8 cellular contexts compared by ENCODE assay signal in genomic region chr18:9335255-9336045, GRCh38. TPM values are rescaled to one million over a fixed set of nuclear protein-coding genes. Genes with fewer than 3 reads are reported as not detected.
A peak's percentile ranks its signal among the peaks of the same experiment; 100 is the strongest.
DNase-seq lines count a peak whose midpoint lies in the region; ATAC-seq and TF ChIP-seq lines count a peak whose summit lies in the region.

No MANE protein-coding gene starts in this region.

- H3K79me2 ChIP-seq in osteoblast (ENCODE audit: insufficient read depth, low read length): peaks cover 38% of the 10 kb centered on the region

- CTCF ChIA-PET in Panc1 (lab: Charles Lee): interaction anchor here (0.9 kb wide), 1 partner anchor 181 kb away, joined by 3 read pairs; no protein-coding TSS in a partner anchor

- ATAC-seq in Panc1 (no peak), HG03432 (IDR thresholded peaks at IDR 0.05; ENCODE audit: unreplicated experiment) (no peak)

- in situ Hi-C loops in Panc1 (cut with HindIII; ENCODE audit: low pct_unique_long_range_greater_than_20kb, low sequenced_read_pairs): no loop called here

- H3K27me3 ChIP-seq in Panc1 (ENCODE audit: control insufficient read depth, insufficient read depth, low read length) (no peaks in the 10 kb centered on the region), osteoblast (ENCODE audit: insufficient read depth, low read length) (no peaks in the 10 kb centered on the region)

- TF ChIP-seq CTCF in Panc1 (IDR thresholded peaks at IDR 0.05): no peak
- no peak for TF ChIP-seq CTCF in osteoblast (IDR thresholded peaks at IDR 0.05; ENCODE audit: extremely low read depth, low read depth, low read length)

- BruUV-seq in Panc1 (replicated peaks; lab: Mats Ljungman, UMichigan): TSS peak; percentile 65

- POLR2A ChIA-PET in Panc1 (lab: Charles Lee): interaction anchor here (0.7 kb wide), 1 partner anchor 13 kb away, joined by 11 read pairs; no protein-coding TSS in a partner anchor

- peak overlapping the region; percentile 83 for H3K4me2 ChIP-seq in osteoblast (ENCODE audit: insufficient read depth, low read length)

- H3K9me3 ChIP-seq in Panc1 (ENCODE audit: control insufficient read depth, insufficient read depth, low read depth, low read length) (no peaks in the 10 kb centered on the region), osteoblast (ENCODE audit: low read depth, low read length) (no peaks in the 10 kb centered on the region)

- peak overlapping the region; percentile 49 for H2AFZ ChIP-seq in osteoblast (ENCODE audit: low read length)

- H4K20me1 ChIP-seq in osteoblast (ENCODE audit: insufficient read depth, low read length): no peaks in the 10 kb centered on the region

- H3K27ac ChIP-seq in Panc1 (ENCODE audit: low read length) (peak overlapping the region; percentile 80), epithelial cell of prostate (peak overlapping the region; percentile 35), osteoblast (ENCODE audit: low read depth, low read length) (peak overlapping the region; percentile 50)

- H3K4me1 ChIP-seq in Panc1 (ENCODE audit: control insufficient read depth, insufficient read depth, low read length) (peaks cover 8% of the 10 kb centered on the region; the same call in 1 of the 2 replicates), osteoblast (ENCODE audit: insufficient read depth, low read length) (peaks cover 5% of the 10 kb centered on the region)

- H3K36me3 ChIP-seq in Panc1 (ENCODE audit: control insufficient read depth, insufficient read depth, low read length) (peaks cover 17% of the 10 kb centered on the region), osteoblast (ENCODE audit: insufficient read depth, low read length) (peaks cover 26% of the 10 kb centered on the region)

- DNase-seq in activated T-cell treated with anti-CD3 and anti-CD28 coated beads for 4 hours: peak; percentile 4
- no peak for DNase-seq in activated T-cell treated with anti-CD3 and anti-CD28 coated beads, Interleukin-2, amount 50 U/mL, for 1 hour
- DNase-seq in Panc1 (ENCODE audit: low read depth, low spot score): no peak
- no peak for DNase-seq in epithelial cell of prostate (ENCODE audit: low read depth, low spot score)
- no peak for DNase-seq in osteoblast (ENCODE audit: insufficient read length, low spot score, missing footprints)
- no peak for DNase-seq in occipital lobe (lab: John Stamatoyannopoulos, UW)
- DNase-seq in posterior vena cava (ENCODE audit: low spot score): no peak

- peak overlapping the region; percentile 75 to 81 for H3K4me3 ChIP-seq in Panc1 (ENCODE audit: low read depth in 2 of 2, low read length in 2 of 2)
- peak overlapping the region; percentile 72 for H3K4me3 ChIP-seq in osteoblast (ENCODE audit: insufficient read depth, low read length)

- intact Hi-C loops in Panc1 (cut with micrococcal nuclease; ENCODE audit: unreplicated experiment): loop anchor here (10.0 kb wide), 1 partner anchor 191 kb away; no protein-coding TSS in a partner anchor
- intact Hi-C loops in posterior vena cava (cut with DNase I): loop anchor here in 1 of 2 donors (10.0 kb wide), 1 partner anchor 139 kb away; the partner anchor contains the start of gene RALBP1

RNA-seq across cellular contexts. Expression of gene TWSG1, which starts 0.9 kb away (rescaled TPM):
- total RNA-seq in Panc1 (2021; ENCODE audit: unreplicated experiment): 54.1 TPM
- 34.4 TPM for polyA plus RNA-seq in Panc1 (2012; ENCODE audit: insufficient read length)
- 88.7 and 101 TPM in 2 replicates for total RNA-seq in osteoblast
- 25.3 TPM for total RNA-seq in occipital lobe
- total RNA-seq in posterior vena cava: 10 to 100 TPM; 69.0 to 96.6 TPM
